In genomic region chr2:64654993-64655666, GRCh38 we compare ENCODE assay signal across 8 cellular contexts. TPM values are rescaled to one million over a fixed set of nuclear protein-coding genes. Genes with fewer than 3 reads are reported as not detected.
DNase-seq lines count a peak whose midpoint lies in the region; ATAC-seq lines count a peak whose summit lies in the region.

No MANE protein-coding gene starts in this region.

- 74% methylated on average over 7 of the region's 7 CpGs for WGBS in HUES64

- H3K4me1 ChIP-seq in HUES64 (ENCODE audit: insufficient read depth, low read length) = peaks cover 20% of the 10 kb centered on the region

- DNase-seq in DMS 273 treated with DMSO at 0.1 percent for 48 hours (lab: John Stamatoyannopoulos, UW) = peak; percentile 13
- DNase-seq in activated CD4-positive, alpha-beta T cell treated with anti-CD3 and anti-CD28 coated beads, Interleukin-2, amount 50 U/mL, for 48 hours = peak; percentile 34 to 51
- DNase-seq in hepatic stellate cell (ENCODE audit: low spot score) = peak; percentile 29
- peak; percentile 53 for DNase-seq in stimulated activated naive CD8-positive, alpha-beta T cell treated with anti-CD3 and anti-CD28 coated beads, Interleukin-15, Interleukin-2, amounts not matched to agents 100 U/mL and 50 U/mL, for 24 hours

- no peaks in the 10 kb centered on the region for H3K36me3 ChIP-seq in HUES64 (ENCODE audit: insufficient read depth, low read length)

- no peaks in the 10 kb centered on the region for H3K9me3 ChIP-seq in HUES64 (ENCODE audit: insufficient read depth, low read depth, low read length)

- H3K9ac ChIP-seq in HUES64 (ENCODE audit: low read depth, low read length) = peak overlapping the region; percentile 91

- no peak overlapping the region for H3K27ac ChIP-seq in HUES64 (ENCODE audit: low read depth, low read length)

- ATAC-seq in stimulated activated naive CD8-positive, alpha-beta T cell treated with anti-CD3 and anti-CD28 coated beads, Interleukin-15, Interleukin-2, amounts not matched to agents 100 U/mL and 50 U/mL, for 24 hours = peak; percentile 37
- ATAC-seq in GM19397 (IDR thresholded peaks at IDR 0.05; ENCODE audit: unreplicated experiment) = no peak
- ATAC-seq in GM21737 (IDR thresholded peaks at IDR 0.05; ENCODE audit: unreplicated experiment) = no peak
- no peak for ATAC-seq in HG03469 (IDR thresholded peaks at IDR 0.05; ENCODE audit: unreplicated experiment)

- H3K27me3 ChIP-seq in HUES64 (ENCODE audit: insufficient read depth, low read length) = peaks cover 39% of the 10 kb centered on the region

- H3K4me3 ChIP-seq in HUES64 (ENCODE audit: low read length) = peak overlapping the region; percentile 65

RNA-seq across cellular contexts. Expression of gene SERTAD2, which starts 1.4 kb away (rescaled TPM):
- polyA plus RNA-seq in HUES64 (2013, experiment 1 of 2) = 5.4 TPM
- 8.2 TPM for polyA plus RNA-seq in HUES64 (2013, experiment 2 of 2)
